Comparison of ENCODE assay signal across 23 cellular contexts in genomic region chr2:191574232-191574631, GRCh38.
DNase-seq lines count a peak whose midpoint lies in the region; ATAC-seq, FAIRE-seq and TF ChIP-seq lines count a peak whose summit lies in the region.
"Had no signal": no experiment of that assay in that cellular context is flagged by ENCODE, and none has a peak within 500 bp of the region (broad histone marks: within the 10 kb centered on the region; RNA-seq: fewer than 3 reads in every experiment).

No MANE protein-coding gene starts in this region.

- peaks cover 2% of the 10 kb centered on the region for H3K27me3 Mint-ChIP-seq in glutamatergic neuron (ENCODE audit: unreplicated experiment)

- FAIRE-seq in A549 (lab: Jason Lieb, UNC) (peak; percentile 56), G401.6 (lab: Jason Lieb, UNC) (peak; percentile 52)
- FAIRE-seq: endometrium had no signal

- POLR2A ChIA-PET in A549 (lab: Yijun Ruan, JAX), result no interaction called here
- POLR2A ChIA-PET in SK-N-SH (lab: Yijun Ruan, JAX), result no interaction called here

- no peak for TF ChIP-seq CTCF in A549 (IDR thresholded peaks at IDR 0.05)
- TF ChIP-seq CTCF in SK-N-SH (IDR thresholded peaks at IDR 0.05), result no peak
- TF ChIP-seq CTCF in glutamatergic neuron (IDR thresholded peaks at IDR 0.05; ENCODE audit: partially characterized antibody, unreplicated experiment), result no peak

- no peak for TF ChIP-seq RAD21 in A549 (conservative IDR thresholded peaks at IDR 0.05 in 1 of 2, IDR thresholded peaks at IDR 0.05 in 1 of 2)
- TF ChIP-seq RAD21 in SK-N-SH (IDR thresholded peaks at IDR 0.05; ENCODE audit: low read length), result no peak

- no peak overlapping the region for H2AFZ ChIP-seq in SK-N-SH (ENCODE audit: low read depth)

- H4K20me1 ChIP-seq in SK-N-SH (ENCODE audit: insufficient read depth), result no peaks in the 10 kb centered on the region

- H3K4me1 ChIP-seq in A549 (peaks cover 29% of the 10 kb centered on the region), SK-N-SH (ENCODE audit: control insufficient read depth in 1 of 2, insufficient read depth in 2 of 2, low read depth in 1 of 2, low read length in 1 of 2) (peaks cover 0 to 5% of the 10 kb centered on the region in 2 experiments; a peak in 2 of 4 replicates)
- H3K4me1 ChIP-seq: body of pancreas, right atrium auricular region had no signal

- H3K9me2 ChIP-seq in SK-N-SH, result no peaks in the 10 kb centered on the region

- ATAC-seq in A549, result no peak
- no peak for ATAC-seq in HG02973 (IDR thresholded peaks at IDR 0.05; ENCODE audit: unreplicated experiment)
- ATAC-seq in GM18519 (IDR thresholded peaks at IDR 0.05; ENCODE audit: low FRiP score, unreplicated experiment), result no peak
- ATAC-seq in GM19467 (IDR thresholded peaks at IDR 0.05; ENCODE audit: unreplicated experiment), result no peak
- ATAC-seq: body of pancreas; left lobe of liver; stimulated activated effector memory CD8-positive, alpha-beta T cell treated with anti-CD3 and anti-CD28 coated beads, Interleukin-12 subunit alpha, Interleukin-12 subunit beta, amount 100 ng/mL, for 72 hours had no signal

- H3K36me3 Mint-ChIP-seq in glutamatergic neuron (ENCODE audit: unreplicated experiment), result no peaks in the 10 kb centered on the region
- H3K36me3 Mint-ChIP-seq: stimulated activated effector memory CD8-positive, alpha-beta T cell treated with anti-CD3 and anti-CD28 coated beads, Interleukin-12 subunit alpha, Interleukin-12 subunit beta, amount 100 ng/mL, for 72 hours had no signal

- no peaks in the 10 kb centered on the region for H3F3A ChIP-seq in SK-N-SH (replicated peaks; ENCODE audit: insufficient read depth)

- H3K9me3 Mint-ChIP-seq in glutamatergic neuron (ENCODE audit: unreplicated experiment), result no peaks in the 10 kb centered on the region
- H3K9me3 Mint-ChIP-seq: stimulated activated effector memory CD8-positive, alpha-beta T cell treated with anti-CD3 and anti-CD28 coated beads, Interleukin-12 subunit alpha, Interleukin-12 subunit beta, amount 100 ng/mL, for 72 hours had no signal

- 31% methylated on average over 2 of the region's 2 CpGs for WGBS in A549 (ENCODE audit: missing lambda C conversion rate)
- 11% methylated on average over 2 of the region's 2 CpGs for WGBS in SK-N-SH (ENCODE audit: low lambda C conversion rate)

- H3K9ac ChIP-seq in SK-N-SH, result no peak overlapping the region; the same call in 1 of the 2 replicates

- no peaks in the 10 kb centered on the region for H3K79me2 ChIP-seq in SK-N-SH (ENCODE audit: insufficient read depth)

- CTCF ChIA-PET in A549 (lab: Yijun Ruan, JAX), result interaction anchor here (0.6 to 1.8 kb wide), 8 partner anchors 8 to 117 kb away, joined by 3 to 7 read pairs (median 3); no protein-coding TSS in a partner anchor
- CTCF ChIA-PET in SK-N-SH (lab: Yijun Ruan, JAX), result interaction anchor here (1.4 kb wide), 1 partner anchor 588 kb away, joined by 5 read pairs; no protein-coding TSS in a partner anchor

- no peaks in the 10 kb centered on the region for H3K27me3 ChIP-seq in SK-N-SH (ENCODE audit: insufficient read depth)
- H3K27me3 ChIP-seq: body of pancreas, right atrium auricular region, tibial nerve had no signal

- peaks cover 19% of the 10 kb centered on the region for H3K4me1 Mint-ChIP-seq in glutamatergic neuron (ENCODE audit: low read depth, unreplicated experiment)

- TF ChIP-seq EP300 in A549 (IDR thresholded peaks at IDR 0.05) (no peak), SK-N-SH (IDR thresholded peaks at IDR 0.05; ENCODE audit: borderline replicate concordance in 1 of 2, low read depth in 1 of 2, low read length in 1 of 2) (no peak; a peak in 1 of 4 replicates)

- no peak for TF ChIP-seq POLR2A in A549 (IDR thresholded peaks at IDR 0.05; ENCODE audit: low read length)

- no peaks in the 10 kb centered on the region for H3K9me3 ChIP-seq in A549
- H3K9me3 ChIP-seq in SK-N-SH, result no peaks in the 10 kb centered on the region
- H3K9me3 ChIP-seq: body of pancreas, right atrium auricular region, SJCRH30, tibial nerve had no signal

- H3K27ac ChIP-seq in A549 (peak overlapping the region in 1 of 2 experiments; percentile 52; a peak in 3 of 6 replicates), SK-N-SH (ENCODE audit: low read depth in 2 of 2, low read length in 1 of 2) (peak overlapping the region; percentile 36 to 37; a peak in 3 of 4 replicates)
- H3K27ac ChIP-seq: body of pancreas, coronary artery, right atrium auricular region, SJCRH30, tibial nerve had no signal

- DNase-seq in A549 (ENCODE audit: low read depth in 1 of 2, low spot score in 1 of 2) (no peak), SK-N-SH (no peak), glutamatergic neuron (no peak), DMS53 (lab: John Stamatoyannopoulos, UW) (no peak)
- DNase-seq: activated CD4-positive, CD25-positive, alpha-beta regulatory T cell treated with anti-CD3 and anti-CD28 coated beads, Interleukin-2, amount 50 U/mL, for 72 hours; body of pancreas; Karpas-422; NCI-H1105; NCI-H526; occipital lobe; SJCRH30; stimulated activated CD4-positive, alpha-beta T cell treated with anti-CD3 and anti-CD28 coated beads, Interleukin-15, amount 100 ng/mL, for 24 hours; T-helper 9 cell had no signal

- no peak overlapping the region for H3K4me3 ChIP-seq in A549
- no peak overlapping the region for H3K4me3 ChIP-seq in SK-N-SH (ENCODE audit: low read depth in 2 of 2, low read length in 1 of 2)
- H3K4me3 ChIP-seq: body of pancreas, coronary artery, right atrium auricular region, SJCRH30, tibial nerve had no signal

- peak overlapping the region; percentile 40 for H3K27ac Mint-ChIP-seq in glutamatergic neuron (ENCODE audit: unreplicated experiment)
- H3K27ac Mint-ChIP-seq: stimulated activated effector memory CD8-positive, alpha-beta T cell treated with anti-CD3 and anti-CD28 coated beads, Interleukin-12 subunit alpha, Interleukin-12 subunit beta, amount 100 ng/mL, for 72 hours had no signal

- H3K4me2 ChIP-seq in A549 (0 out of 3 replicates have a peak overlapping the region, but pooled peaks have one; percentile 14), SK-N-SH (no peak overlapping the region)

- no peaks in the 10 kb centered on the region for H3K36me3 ChIP-seq in SK-N-SH (replicated peaks in 1 of 2; ENCODE audit: control insufficient read depth in 1 of 2, insufficient read depth in 2 of 2, low read length in 1 of 2)
- H3K36me3 ChIP-seq: right atrium auricular region, SJCRH30, tibial nerve had no signal

- no peak overlapping the region for H3K4me3 Mint-ChIP-seq in glutamatergic neuron (ENCODE audit: unreplicated experiment)
- H3K4me3 Mint-ChIP-seq: stimulated activated effector memory CD8-positive, alpha-beta T cell treated with anti-CD3 and anti-CD28 coated beads, Interleukin-12 subunit alpha, Interleukin-12 subunit beta, amount 100 ng/mL, for 72 hours had no signal

TF ChIP-seq in A549, 52 proteins besides CTCF, POLR2A, EP300 and RAD21:
- TF ChIP-seq SMC3 (IDR thresholded peaks at IDR 0.05) (no peak), EHMT2 (IDR thresholded peaks at IDR 0.05; ENCODE audit: low read depth) (no peak), KDM5A (IDR thresholded peaks at IDR 0.05) (no peak), CBX8 (IDR thresholded peaks at IDR 0.05) (no peak), RNF2 (IDR thresholded peaks at IDR 0.05; ENCODE audit: borderline replicate concordance, low read depth) (no peak), CEBPB (IDR thresholded peaks at IDR 0.05) (no peak), JUNB (IDR thresholded peaks at IDR 0.05) (no peak), SREBF2 (IDR thresholded peaks at IDR 0.05) (no peak), NR3C1 (IDR thresholded peaks at IDR 0.05) (no peak)

TF ChIP-seq in SK-N-SH, 30 proteins besides CTCF, POLR2A, EP300 and RAD21:
- TF ChIP-seq TCF12 (IDR thresholded peaks at IDR 0.05) (peak; percentile 54), FOSL2 (IDR thresholded peaks at IDR 0.05; ENCODE audit: borderline replicate concordance, low read depth) (peak; percentile 38; the same call in 1 of the 2 replicates)
- TF ChIP-seq, protein P1, sequence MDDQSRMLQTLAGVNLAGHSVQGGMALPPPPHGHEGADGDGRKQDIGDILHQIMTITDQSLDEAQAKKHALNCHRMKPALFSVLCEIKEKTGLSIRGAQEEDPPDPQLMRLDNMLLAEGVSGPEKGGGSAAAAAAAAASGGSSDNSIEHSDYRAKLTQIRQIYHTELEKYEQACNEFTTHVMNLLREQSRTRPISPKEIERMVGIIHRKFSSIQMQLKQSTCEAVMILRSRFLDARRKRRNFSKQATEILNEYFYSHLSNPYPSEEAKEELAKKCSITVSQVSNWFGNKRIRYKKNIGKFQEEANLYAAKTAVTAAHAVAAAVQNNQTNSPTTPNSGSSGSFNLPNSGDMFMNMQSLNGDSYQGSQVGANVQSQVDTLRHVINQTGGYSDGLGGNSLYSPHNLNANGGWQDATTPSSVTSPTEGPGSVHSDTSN (IDR thresholded peaks at IDR 0.05), result peak; percentile 51
- TF ChIP-seq, protein P2, sequence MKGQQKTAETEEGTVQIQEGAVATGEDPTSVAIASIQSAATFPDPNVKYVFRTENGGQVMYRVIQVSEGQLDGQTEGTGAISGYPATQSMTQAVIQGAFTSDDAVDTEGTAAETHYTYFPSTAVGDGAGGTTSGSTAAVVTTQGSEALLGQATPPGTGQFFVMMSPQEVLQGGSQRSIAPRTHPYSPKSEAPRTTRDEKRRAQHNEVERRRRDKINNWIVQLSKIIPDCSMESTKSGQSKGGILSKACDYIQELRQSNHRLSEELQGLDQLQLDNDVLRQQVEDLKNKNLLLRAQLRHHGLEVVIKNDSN (IDR thresholded peaks at IDR 0.05; ENCODE audit: borderline replicate concordance, low read depth), result no peak
